ENCODE assay signal across 13 cellular contexts in the genomic region with DNA sequence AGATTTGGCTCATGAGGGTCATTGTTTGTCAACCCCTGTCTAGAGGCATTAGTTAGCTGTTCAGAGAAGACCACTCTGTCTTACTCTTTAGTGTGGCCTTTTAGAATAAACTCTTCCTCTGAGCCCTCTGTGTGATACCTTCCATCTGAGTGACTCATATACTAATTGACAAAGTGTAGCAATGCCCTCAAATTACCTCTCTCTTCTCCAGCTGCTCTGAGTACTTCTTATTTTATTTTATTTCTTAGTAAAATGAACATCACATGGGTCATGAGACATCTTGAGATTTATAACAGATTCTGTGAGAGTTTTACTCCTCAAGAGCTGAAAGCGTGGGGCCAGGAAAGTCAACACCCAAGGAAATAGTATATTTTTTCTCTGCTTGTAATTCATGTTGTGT.
DNase-seq lines count a peak whose midpoint lies in the region; ATAC-seq and TF ChIP-seq lines count a peak whose summit lies in the region.
"Had no signal": no experiment of that assay in that cellular context is flagged by ENCODE, and none has a peak within 500 bp of the region (broad histone marks: within the 10 kb centered on the region; RNA-seq: fewer than 3 reads in every experiment).

No MANE protein-coding gene starts in this region.

- peaks cover 5% of the 10 kb centered on the region for H3F3A ChIP-seq in SK-N-SH (replicated peaks; ENCODE audit: insufficient read depth)

- peaks cover 1% of the 10 kb centered on the region in 2 donors for H3K36me3 Mint-ChIP-seq in activated T-cell treated with anti-CD3 and anti-CD28 coated beads, Interleukin-2, amount 50 U/mL, for 72 hours (ENCODE audit: insufficient read depth in 2 of 2)
- peaks cover 7% of the 10 kb centered on the region for H3K36me3 Mint-ChIP-seq in activated T-cell treated with anti-CD3 and anti-CD28 coated beads, Interleukin-2, amount 50 U/mL, for 4 hours (ENCODE audit: insufficient read depth)

- TF ChIP-seq CTCF in SK-N-SH (IDR thresholded peaks at IDR 0.05) = no peak
- no peak for TF ChIP-seq CTCF in transverse colon (IDR thresholded peaks at IDR 0.05)

- H3K27me3 Mint-ChIP-seq in activated T-cell treated with anti-CD3 and anti-CD28 coated beads, Interleukin-2, amount 50 U/mL, for 72 hours (ENCODE audit: low read depth) = peaks cover 6% of the 10 kb centered on the region
- no peaks in the 10 kb centered on the region for H3K27me3 Mint-ChIP-seq in activated T-cell treated with anti-CD3 and anti-CD28 coated beads, Interleukin-2, amount 50 U/mL, for 4 hours (ENCODE audit: low read depth)

- CTCF ChIA-PET in SK-N-SH (lab: Yijun Ruan, JAX) = interaction anchor here (0.9 to 1.1 kb wide), 2 partner anchors 12 to 68 kb away, joined by 3 read pairs; partner anchors contain the start of gene KCTD18

- 87% methylated on average over 1 of the region's 1 CpG for WGBS in SK-N-SH (ENCODE audit: low lambda C conversion rate)
- 67 to 80% methylated on average over 1 of the region's 1 CpG for WGBS in transverse colon (ENCODE audit: low coverage in 1 of 2), 2 donors

- no peak for TF ChIP-seq RAD21 in SK-N-SH (IDR thresholded peaks at IDR 0.05; ENCODE audit: low read length)

- H3K4me3 Mint-ChIP-seq in activated T-cell treated with anti-CD3 and anti-CD28 coated beads, Interleukin-2, amount 50 U/mL, for 72 hours = no peak overlapping the region
- no peak overlapping the region for H3K4me3 Mint-ChIP-seq in activated T-cell treated with anti-CD3 and anti-CD28 coated beads, Interleukin-2, amount 50 U/mL, for 4 hours

- intact Hi-C loops in transverse colon (cut with DNase I; ENCODE audit: low total_unique reads) = no loop called here

- peak overlapping the region; percentile 30 to 42; a peak in 2 of 4 replicates for H3K27ac ChIP-seq in SK-N-SH (ENCODE audit: low read depth in 2 of 2, low read length in 1 of 2)
- peak overlapping the region in 3 of 4 donors; percentile 13 to 31 (median 28) for H3K27ac ChIP-seq in transverse colon

- no peak for DNase-seq in activated T-cell treated with anti-CD3 and anti-CD28 coated beads, Interleukin-2, amount 50 U/mL, for 72 hours
- DNase-seq in activated T-cell treated with anti-CD3 and anti-CD28 coated beads, Interleukin-2, amount 50 U/mL, for 4 hours = no peak
- DNase-seq in SK-N-SH (no peak), fibroblast of the conjunctiva (ENCODE audit: low read depth) (peak; percentile 23), transverse colon (no peak), iPS-NIHi7 (ENCODE audit: extremely low spot score) (no peak), 8988T (no peak)
- DNase-seq: mesendoderm; NCI-H1105 treated with DMSO at 0.1 percent for 48 hours; occipital lobe; stimulated activated CD4-positive, alpha-beta T cell treated with anti-CD3 and anti-CD28 coated beads, Interleukin-12 subunit alpha, Interleukin-12 subunit beta, amount 100 ng/mL, for 4 hours; T-helper 9 cell had no signal

- H4K20me1 ChIP-seq in SK-N-SH (ENCODE audit: insufficient read depth) = no peaks in the 10 kb centered on the region

- POLR2A ChIA-PET in SK-N-SH (lab: Yijun Ruan, JAX) = no interaction called here

- in situ Hi-C loops in transverse colon (cut with MboI; ENCODE audit: low pct_ligation_motif_present in 1 of 4, low pct_unique_long_range_greater_than_20kb in 1 of 4, low sequenced_read_pairs in 3 of 4) = no loop called here

- H3K9me2 ChIP-seq in SK-N-SH = no peaks in the 10 kb centered on the region

- H3K9me3 ChIP-seq in SK-N-SH (no peaks in the 10 kb centered on the region), transverse colon (no peaks in the 10 kb centered on the region)

- H3K4me1 ChIP-seq in SK-N-SH (ENCODE audit: control insufficient read depth in 1 of 2, insufficient read depth in 2 of 2, low read depth in 1 of 2, low read length in 1 of 2) = peaks cover 10% of the 10 kb centered on the region in 2 experiments
- peaks cover 0 to 5% (median 0%) of the 10 kb centered on the region in 4 donors for H3K4me1 ChIP-seq in transverse colon

- H2AFZ ChIP-seq in SK-N-SH (ENCODE audit: low read depth) = no peak overlapping the region

- H3K79me2 ChIP-seq in SK-N-SH (ENCODE audit: insufficient read depth) = no peaks in the 10 kb centered on the region

- peaks cover 21% of the 10 kb centered on the region for H3K4me1 Mint-ChIP-seq in activated T-cell treated with anti-CD3 and anti-CD28 coated beads, Interleukin-2, amount 50 U/mL, for 72 hours (ENCODE audit: low read depth)
- H3K4me1 Mint-ChIP-seq in activated T-cell treated with anti-CD3 and anti-CD28 coated beads, Interleukin-2, amount 50 U/mL, for 4 hours (ENCODE audit: low read depth) = peaks cover 7% of the 10 kb centered on the region

- H3K27me3 ChIP-seq in SK-N-SH (ENCODE audit: insufficient read depth) (no peaks in the 10 kb centered on the region), transverse colon (no peaks in the 10 kb centered on the region)

- H3K27ac Mint-ChIP-seq in activated T-cell treated with anti-CD3 and anti-CD28 coated beads, Interleukin-2, amount 50 U/mL, for 72 hours = no peak overlapping the region

- no peak overlapping the region for H3K9ac ChIP-seq in SK-N-SH

- peak overlapping the region; percentile 32; the same call in 1 of the 2 replicates for H3K4me2 ChIP-seq in SK-N-SH

- peak; percentile 22 to 59 for ATAC-seq in activated T-cell treated with anti-CD3 and anti-CD28 coated beads, Interleukin-2, amount 50 U/mL, for 72 hours (replicated peaks in 1 of 2)
- no peak for ATAC-seq in activated T-cell treated with anti-CD3 and anti-CD28 coated beads, Interleukin-2, amount 50 U/mL, for 4 hours
- no peak for ATAC-seq in HG03139 (IDR thresholded peaks at IDR 0.05; ENCODE audit: unreplicated experiment)

- no peak for TF ChIP-seq POLR2A in transverse colon (IDR thresholded peaks at IDR 0.05)

- peaks cover 20 to 79% of the 10 kb centered on the region in 2 experiments for H3K36me3 ChIP-seq in SK-N-SH (replicated peaks in 1 of 2; ENCODE audit: control insufficient read depth in 1 of 2, insufficient read depth in 2 of 2, low read length in 1 of 2)
- H3K36me3 ChIP-seq in transverse colon = no peaks in the 10 kb centered on the region

- H3K9me3 Mint-ChIP-seq in activated T-cell treated with anti-CD3 and anti-CD28 coated beads, Interleukin-2, amount 50 U/mL, for 72 hours = no peaks in the 10 kb centered on the region
- no peaks in the 10 kb centered on the region for H3K9me3 Mint-ChIP-seq in activated T-cell treated with anti-CD3 and anti-CD28 coated beads, Interleukin-2, amount 50 U/mL, for 4 hours

- H3K4me3 ChIP-seq in SK-N-SH (ENCODE audit: low read depth in 2 of 2, low read length in 1 of 2) = no peak overlapping the region
- H3K4me3 ChIP-seq in transverse colon = no peak overlapping the region

- TF ChIP-seq EP300 in SK-N-SH (IDR thresholded peaks at IDR 0.05; ENCODE audit: borderline replicate concordance in 1 of 2, low read depth in 1 of 2, low read length in 1 of 2) (peak in 1 of 2 experiments; percentile 35; a peak in 1 of 4 replicates), transverse colon (IDR thresholded peaks at IDR 0.05; ENCODE audit: low read depth) (no peak)

TF ChIP-seq in SK-N-SH, 30 proteins besides CTCF, POLR2A, EP300 and RAD21:
- TF ChIP-seq RXRA (IDR thresholded peaks at IDR 0.05; ENCODE audit: borderline replicate concordance, low read depth) (peak; percentile 72), JUND (IDR thresholded peaks at IDR 0.05) (peak; percentile 28; the same call in 1 of the 2 replicates), MXI1 (IDR thresholded peaks at IDR 0.05; ENCODE audit: low read depth, low read length) (no peak), FOSL2 (IDR thresholded peaks at IDR 0.05; ENCODE audit: borderline replicate concordance, low read depth) (peak; percentile 22; the same call in 1 of the 2 replicates)
- TF ChIP-seq, protein P1, sequence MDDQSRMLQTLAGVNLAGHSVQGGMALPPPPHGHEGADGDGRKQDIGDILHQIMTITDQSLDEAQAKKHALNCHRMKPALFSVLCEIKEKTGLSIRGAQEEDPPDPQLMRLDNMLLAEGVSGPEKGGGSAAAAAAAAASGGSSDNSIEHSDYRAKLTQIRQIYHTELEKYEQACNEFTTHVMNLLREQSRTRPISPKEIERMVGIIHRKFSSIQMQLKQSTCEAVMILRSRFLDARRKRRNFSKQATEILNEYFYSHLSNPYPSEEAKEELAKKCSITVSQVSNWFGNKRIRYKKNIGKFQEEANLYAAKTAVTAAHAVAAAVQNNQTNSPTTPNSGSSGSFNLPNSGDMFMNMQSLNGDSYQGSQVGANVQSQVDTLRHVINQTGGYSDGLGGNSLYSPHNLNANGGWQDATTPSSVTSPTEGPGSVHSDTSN (IDR thresholded peaks at IDR 0.05) = peak; percentile 21; the same call in 1 of the 2 replicates
TF ChIP-seq in SK-N-SH: peak in this region for 4.

Comparison
In these comparisons a context has a peak if more than half of its experiments do, and no peak if none do; other contexts are left out.
1. ATAC-seq: peak in activated T-cell treated with anti-CD3 and anti-CD28 coated beads, Interleukin-2, amount 50 U/mL, for 72 hours (2 of 2); none in activated T-cell treated with anti-CD3 and anti-CD28 coated beads, Interleukin-2, amount 50 U/mL, for 4 hours (0 of 2) and HG03139 (single experiment).